In genomic region chr1:220013497-220013896, GRCh38 we compare ENCODE assay signal across 8 cellular contexts. TPM values are rescaled to one million over a fixed set of nuclear protein-coding genes. Genes with fewer than 3 reads are reported as not detected.
DNase-seq lines count a peak whose midpoint lies in the region; ATAC-seq, FAIRE-seq and TF ChIP-seq lines count a peak whose summit lies in the region.

No MANE protein-coding gene starts in this region.

- no peak overlapping the region for H2AFZ ChIP-seq in trophoblast cell (ENCODE audit: insufficient read depth, low read length, poor library complexity)

- no peak overlapping the region for H4K12ac ChIP-seq in trophoblast cell (ENCODE audit: low read depth, low read length)

- no peaks in the 10 kb centered on the region for H3K79me1 ChIP-seq in trophoblast cell (ENCODE audit: low read length)

- no peak overlapping the region for H2BK5ac ChIP-seq in trophoblast cell (ENCODE audit: low read depth, low read length, poor library complexity)

- no peak overlapping the region for H2BK120ac ChIP-seq in trophoblast cell (ENCODE audit: insufficient read depth, low read length, poor library complexity)

- no peak overlapping the region for H3K4ac ChIP-seq in trophoblast cell (ENCODE audit: low read depth, low read length)

- H3K4me3 ChIP-seq in trophoblast cell (ENCODE audit: low read depth, low read length), result no peak overlapping the region

- TF ChIP-seq CTCF in D721Med (IDR thresholded peaks at IDR 0.05; ENCODE audit: insufficient read depth, missing control alignments), result no peak

- H3K18ac ChIP-seq in trophoblast cell (ENCODE audit: low read length), result no peak overlapping the region

- H3K4me1 ChIP-seq in trophoblast cell (ENCODE audit: control insufficient read depth in 1 of 2, insufficient read depth in 2 of 2, low read length in 2 of 2), result no peaks in the 10 kb centered on the region

- no peak overlapping the region for H3K23ac ChIP-seq in trophoblast cell (ENCODE audit: low read length)

- peaks cover 6 to 14% of the 10 kb centered on the region in 2 donors for H3K4me1 Mint-ChIP-seq in effector memory CD8-positive, alpha-beta T cell (ENCODE audit: low read depth in 2 of 2)

- no peak overlapping the region for H3K4me2 ChIP-seq in trophoblast cell (ENCODE audit: low read length)

- no peak overlapping the region for H3K4me3 Mint-ChIP-seq in effector memory CD8-positive, alpha-beta T cell

- no peak overlapping the region for H4K91ac ChIP-seq in trophoblast cell (ENCODE audit: low read depth, low read length)

- DNase-seq in D721Med (ENCODE audit: insufficient read length, low spot score), result no peak
- no peak for DNase-seq in effector memory CD8-positive, alpha-beta T cell
- no peak for DNase-seq in frontal cortex (ENCODE audit: low spot score in 2 of 2)
- no peak for DNase-seq in cerebellum (ENCODE audit: low spot score)
- no peak for DNase-seq in trophoblast cell
- no peak for DNase-seq in NCI-H187 treated with DMSO at 0.1 percent for 48 hours (lab: John Stamatoyannopoulos, UW)

- peaks cover 11 to 15% of the 10 kb centered on the region in 2 experiments for H3K36me3 ChIP-seq in trophoblast cell (ENCODE audit: control insufficient read depth in 1 of 2, insufficient read depth in 2 of 2, low read length in 2 of 2)

- FAIRE-seq in D721Med (lab: Jason Lieb, UNC) (peak; percentile 77), frontal cortex (lab: Jason Lieb, UNC) (no peak)

- H3K27ac ChIP-seq in trophoblast cell (ENCODE audit: low read depth, low read length), result no peak overlapping the region

- H3K9me3 ChIP-seq in trophoblast cell (ENCODE audit: insufficient read depth, low read depth, low read length), result no peaks in the 10 kb centered on the region

- H2BK12ac ChIP-seq in trophoblast cell (ENCODE audit: low read length), result no peak overlapping the region

- ATAC-seq in GM19452 (IDR thresholded peaks at IDR 0.05; ENCODE audit: unreplicated experiment) (peak; percentile 90), HG03175 (IDR thresholded peaks at IDR 0.05; ENCODE audit: unreplicated experiment) (peak; percentile 85)
- no peak for ATAC-seq in effector memory CD8-positive, alpha-beta T cell (replicated peaks)

- H3K9ac ChIP-seq in trophoblast cell (ENCODE audit: low read length), result no peak overlapping the region

- no peaks in the 10 kb centered on the region for H3K27me3 ChIP-seq in trophoblast cell (ENCODE audit: insufficient read depth, low read length)

- H3K36me3 Mint-ChIP-seq in effector memory CD8-positive, alpha-beta T cell (ENCODE audit: insufficient read depth), result peaks cover 80% of the 10 kb centered on the region

- no peaks in the 10 kb centered on the region for H3K79me2 ChIP-seq in trophoblast cell (ENCODE audit: control insufficient read depth, insufficient read depth, low read length, poor library complexity)

- H3K27ac Mint-ChIP-seq in effector memory CD8-positive, alpha-beta T cell, result peak overlapping the region; percentile 44 to 88

- H3K14ac ChIP-seq in trophoblast cell (ENCODE audit: low read length), result no peak overlapping the region

- WGBS in trophoblast cell (ENCODE audit: extremely low coverage, insufficient coverage, insufficient read length), result no CpG with 5 or more reads among the region's 3 CpGs

- H3K27me3 Mint-ChIP-seq in effector memory CD8-positive, alpha-beta T cell, result no peaks in the 10 kb centered on the region

- H2AK5ac ChIP-seq in trophoblast cell (ENCODE audit: low read length), result no peak overlapping the region

- no peaks in the 10 kb centered on the region for H3K9me3 Mint-ChIP-seq in effector memory CD8-positive, alpha-beta T cell

- no peak overlapping the region for H4K8ac ChIP-seq in trophoblast cell (ENCODE audit: low read depth, low read length)

RNA-seq across cellular contexts. Expression of gene EPRS1, which starts 32.8 kb away (rescaled TPM):
- total RNA-seq in frontal cortex (199 TPM), cerebellum (90.3 TPM)
- polyA plus RNA-seq in trophoblast cell (2013), result 99.4 and 103 TPM in 2 replicates
